ENCODE assay signal across 9 cellular contexts in the genomic region with DNA sequence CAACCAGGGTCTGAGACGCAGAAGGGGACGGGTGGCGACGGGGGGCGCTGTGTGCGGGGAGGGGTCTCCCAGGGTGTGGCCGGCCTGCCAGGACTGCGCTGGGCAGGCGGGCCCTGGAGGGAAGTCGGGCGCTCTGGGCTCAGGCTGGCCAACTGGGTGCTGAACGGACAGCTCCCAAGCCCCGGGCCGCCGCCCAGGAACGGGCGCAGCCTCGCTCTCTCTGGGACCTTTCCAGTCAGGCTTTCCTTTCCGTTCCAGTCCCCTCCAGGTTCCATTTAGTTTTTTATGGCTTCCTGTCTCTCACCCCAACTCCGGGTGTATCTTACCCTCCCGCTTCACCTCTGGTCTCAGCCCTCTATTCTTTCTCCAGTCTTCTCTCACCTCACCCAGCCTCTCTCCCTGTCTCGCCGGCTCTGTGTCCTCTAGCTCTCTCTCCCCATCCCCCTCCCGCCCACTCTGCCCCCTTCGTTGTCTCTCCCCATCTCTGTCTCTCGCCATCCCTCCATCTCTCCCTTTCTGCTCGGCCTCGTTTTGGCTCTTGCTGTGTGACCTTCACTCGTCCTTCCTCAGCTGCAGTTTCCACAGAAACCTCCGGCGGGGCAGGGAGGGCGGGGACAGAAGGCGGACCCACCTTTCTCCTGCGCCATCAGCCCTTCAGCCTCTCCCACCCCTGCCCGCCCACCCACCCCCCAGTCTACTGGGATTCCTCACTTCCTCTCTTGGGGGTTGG. TPM values are rescaled to one million over a fixed set of nuclear protein-coding genes. Genes with fewer than 3 reads are reported as not detected.
A peak's percentile ranks its signal among the peaks of the same experiment; 100 is the strongest.
DNase-seq lines count a peak whose midpoint lies in the region; ATAC-seq and TF ChIP-seq lines count a peak whose summit lies in the region.
"Had no signal": no experiment of that assay in that cellular context is flagged by ENCODE, and none has a peak within 500 bp of the region (broad histone marks: within the 10 kb centered on the region; RNA-seq: fewer than 3 reads in every experiment).

No MANE protein-coding gene starts in this region.

- H3F3A ChIP-seq in GM23338 (replicated peaks; ENCODE audit: low read depth) (peaks cover 27% of the 10 kb centered on the region; the same call in 1 of the 2 replicates), smooth muscle cell (ENCODE audit: low read depth) (no peaks in the 10 kb centered on the region)

- H3K9me2 ChIP-seq in GM23338 (ENCODE audit: insufficient read depth) = no peaks in the 10 kb centered on the region

- no peaks in the 10 kb centered on the region; the same call in 1 of the 2 replicates for H3K36me3 ChIP-seq in GM23338 (ENCODE audit: insufficient read depth)
- no peaks in the 10 kb centered on the region for H3K36me3 ChIP-seq in smooth muscle cell (ENCODE audit: low read depth)

- H3K4me3 Mint-ChIP-seq in GM23338 = peak overlapping the region; percentile 70

- H3K4me1 ChIP-seq in GM23338 (ENCODE audit: insufficient read depth) (peaks cover 22% of the 10 kb centered on the region), right cardiac atrium (ENCODE audit: control insufficient read depth, insufficient read depth, low read length) (no peaks in the 10 kb centered on the region), smooth muscle cell (ENCODE audit: low read depth) (peaks cover 4% of the 10 kb centered on the region)

- ATAC-seq in GM23338 = peak; percentile 58
- ATAC-seq in right cardiac atrium = peak; percentile 34 to 41
- ATAC-seq in GM21576 (IDR thresholded peaks at IDR 0.05; ENCODE audit: unreplicated experiment) = no peak

- H3K4me2 ChIP-seq in GM23338 (peak overlapping the region; percentile 89), smooth muscle cell (peak overlapping the region; percentile 66)

- peaks cover 11% of the 10 kb centered on the region; the same call in 2 of the 3 replicates for H3K36me3 Mint-ChIP-seq in GM23338 (ENCODE audit: low read depth)

- H3K27ac ChIP-seq in GM23338 (ENCODE audit: low read depth) = no peak overlapping the region
- H3K27ac ChIP-seq in right cardiac atrium (ENCODE audit: low read length) = no peak overlapping the region
- H3K27ac ChIP-seq in smooth muscle cell (ENCODE audit: low read depth) = no peak overlapping the region
- H3K27ac ChIP-seq: SK-N-MC had no signal

- no peak overlapping the region for H3K27ac Mint-ChIP-seq in GM23338

- H3K9me3 Mint-ChIP-seq in GM23338 = no peaks in the 10 kb centered on the region

- H3K4me1 Mint-ChIP-seq in GM23338 = peaks cover 39% of the 10 kb centered on the region

- H2AFZ ChIP-seq in GM23338 (no peak overlapping the region), smooth muscle cell (ENCODE audit: low read depth) (no peak overlapping the region)

- H3K27me3 ChIP-seq in GM23338 (ENCODE audit: insufficient read depth) (peaks cover 72% of the 10 kb centered on the region), right cardiac atrium (ENCODE audit: control insufficient read depth, insufficient read depth) (no peaks in the 10 kb centered on the region), smooth muscle cell (ENCODE audit: low read depth) (peaks cover 87% of the 10 kb centered on the region)

- no peak overlapping the region for H3K9ac ChIP-seq in smooth muscle cell (ENCODE audit: low read depth)

- H3K9me3 ChIP-seq in right cardiac atrium (ENCODE audit: control insufficient read depth, low read length) = no peaks in the 10 kb centered on the region
- H3K9me3 ChIP-seq in smooth muscle cell (replicated peaks; ENCODE audit: low read depth) = no peaks in the 10 kb centered on the region

- H3K4me3 ChIP-seq in GM23338 = peak overlapping the region; percentile 58
- H3K4me3 ChIP-seq in right cardiac atrium (ENCODE audit: low read length) = no peak overlapping the region
- no peak overlapping the region for H3K4me3 ChIP-seq in smooth muscle cell

- peaks cover 73% of the 10 kb centered on the region for H3K27me3 Mint-ChIP-seq in GM23338 (ENCODE audit: insufficient read depth, low read depth, poor library complexity)

- peaks cover 10% of the 10 kb centered on the region; the same call in 1 of the 2 replicates for H4K20me1 ChIP-seq in GM23338 (replicated peaks; ENCODE audit: insufficient read depth)
- H4K20me1 ChIP-seq in smooth muscle cell (ENCODE audit: low read depth) = no peaks in the 10 kb centered on the region

- DNase-seq in GM23338 (ENCODE audit: low spot score) (peak; percentile 88), NOMO-1 treated with DMSO at 0.1 percent for 48 hours (lab: John Stamatoyannopoulos, UW; ENCODE audit: unreplicated experiment) (peak; percentile 35), right cardiac atrium (peak; percentile 44 to 79 (median 70)), smooth muscle cell (lab: John Stamatoyannopoulos, UW; ENCODE audit: unreplicated experiment) (peak; percentile 28), NCI-H187 treated with DMSO at 0.1 percent for 48 hours (lab: John Stamatoyannopoulos, UW) (no peak)
- DNase-seq in activated naive CD4-positive, alpha-beta T cell treated with anti-CD3 and anti-CD28 coated beads, Interleukin-2, amount 50 U/mL, for 16 hours = peak; percentile 34

- TF ChIP-seq CTCF in GM23338 (conservative IDR thresholded peaks at IDR 0.05; ENCODE audit: low read depth in 2 of 2) (no peak), smooth muscle cell (IDR thresholded peaks at IDR 0.05; ENCODE audit: borderline replicate concordance, insufficient read depth, poor library complexity, severe bottlenecking) (no peak)

- intact Hi-C loops in right cardiac atrium (cut with DNase I) = no loop called here

- H3K79me2 ChIP-seq in GM23338 (replicated peaks; ENCODE audit: insufficient read depth) = no peaks in the 10 kb centered on the region
- no peaks in the 10 kb centered on the region for H3K79me2 ChIP-seq in smooth muscle cell (ENCODE audit: low read depth)

- WGBS in right cardiac atrium = 3% methylated on average over 35 of the region's 35 CpGs
- WGBS in smooth muscle cell (ENCODE audit: low lambda C conversion rate) = 5% methylated on average over 18 of the region's 35 CpGs

TF ChIP-seq in GM23338, 12 proteins besides CTCF, POLR2A, EP300 and RAD21:
- TF ChIP-seq EZH2phosphoT487 (IDR thresholded peaks at IDR 0.05; ENCODE audit: unreplicated experiment) = no peak
- TF ChIP-seq, protein P1, sequence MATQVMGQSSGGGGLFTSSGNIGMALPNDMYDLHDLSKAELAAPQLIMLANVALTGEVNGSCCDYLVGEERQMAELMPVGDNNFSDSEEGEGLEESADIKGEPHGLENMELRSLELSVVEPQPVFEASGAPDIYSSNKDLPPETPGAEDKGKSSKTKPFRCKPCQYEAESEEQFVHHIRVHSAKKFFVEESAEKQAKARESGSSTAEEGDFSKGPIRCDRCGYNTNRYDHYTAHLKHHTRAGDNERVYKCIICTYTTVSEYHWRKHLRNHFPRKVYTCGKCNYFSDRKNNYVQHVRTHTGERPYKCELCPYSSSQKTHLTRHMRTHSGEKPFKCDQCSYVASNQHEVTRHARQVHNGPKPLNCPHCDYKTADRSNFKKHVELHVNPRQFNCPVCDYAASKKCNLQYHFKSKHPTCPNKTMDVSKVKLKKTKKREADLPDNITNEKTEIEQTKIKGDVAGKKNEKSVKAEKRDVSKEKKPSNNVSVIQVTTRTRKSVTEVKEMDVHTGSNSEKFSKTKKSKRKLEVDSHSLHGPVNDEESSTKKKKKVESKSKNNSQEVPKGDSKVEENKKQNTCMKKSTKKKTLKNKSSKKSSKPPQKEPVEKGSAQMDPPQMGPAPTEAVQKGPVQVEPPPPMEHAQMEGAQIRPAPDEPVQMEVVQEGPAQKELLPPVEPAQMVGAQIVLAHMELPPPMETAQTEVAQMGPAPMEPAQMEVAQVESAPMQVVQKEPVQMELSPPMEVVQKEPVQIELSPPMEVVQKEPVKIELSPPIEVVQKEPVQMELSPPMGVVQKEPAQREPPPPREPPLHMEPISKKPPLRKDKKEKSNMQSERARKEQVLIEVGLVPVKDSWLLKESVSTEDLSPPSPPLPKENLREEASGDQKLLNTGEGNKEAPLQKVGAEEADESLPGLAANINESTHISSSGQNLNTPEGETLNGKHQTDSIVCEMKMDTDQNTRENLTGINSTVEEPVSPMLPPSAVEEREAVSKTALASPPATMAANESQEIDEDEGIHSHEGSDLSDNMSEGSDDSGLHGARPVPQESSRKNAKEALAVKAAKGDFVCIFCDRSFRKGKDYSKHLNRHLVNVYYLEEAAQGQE (IDR thresholded peaks at IDR 0.05; ENCODE audit: unreplicated experiment) = peak; percentile 83

RNA-seq across cellular contexts. Expression of a gene that starts 3.3 kb away (rescaled TPM):
- total RNA-seq in GM23338 (2014; rRNA removed; shearing (Covaris generic)) = 33.1 and 37.3 TPM in 2 replicates
- polyA plus RNA-seq in GM23338 (2016; fragmentation: Nextera tagmentation; extraction: Ambion mirVana) (11.0 and 11.5 TPM in 2 replicates), right cardiac atrium (104 TPM), smooth muscle cell (not detected in 2 replicates)
- total RNA-seq in right cardiac atrium (100 to 1,000 TPM; 194 to 295 (median 234) TPM), smooth muscle cell (not detected in 2 replicates)
- total RNA-seq: skeletal muscle tissue had no signal

RNA-seq across cellular contexts. Expression of a gene that starts 38.2 kb away (rescaled TPM):
- 113 and 151 TPM in 2 replicates for total RNA-seq in GM23338 (2014; rRNA removed; shearing (Covaris generic))
- polyA plus RNA-seq in GM23338 (2016; fragmentation: Nextera tagmentation; extraction: Ambion mirVana) (206 and 215 TPM in 2 replicates), right cardiac atrium (140 TPM), smooth muscle cell (532 and 581 TPM in 2 replicates)
- total RNA-seq in right cardiac atrium (100 to 1,000 TPM in 1 of 4 donors, 10 to 100 TPM in 3; 79.6 to 113 (median 90.3) TPM), smooth muscle cell (254 and 304 TPM in 2 replicates)

Comparison
In these comparisons a context has a peak if more than half of its experiments do, and no peak if none do; other contexts are left out.
1. RNA of a gene that starts 3.3 kb away (total RNA-seq): 194 to 295 TPM in right cardiac atrium and 33.1 to 37.3 TPM in GM23338; not detected in smooth muscle cell; every median in the first group is over 10 times any median in the second.